1 cellular context compared by ENCODE assay signal in genomic region chr4:626201-627091, GRCh38.
TF ChIP-seq lines count a peak whose summit lies in the region.

No MANE protein-coding gene starts in this region.

TF ChIP-seq in HepG2, 621 proteins besides CTCF, POLR2A, EP300 and RAD21:
- TF ChIP-seq ZNF543 (CRISPR knock-in tag; IDR thresholded peaks at IDR 0.05) (no peak), ZNF800 (CRISPR knock-in tag; IDR thresholded peaks at IDR 0.05) (no peak), FOXM1 (CRISPR knock-in tag; IDR thresholded peaks at IDR 0.05) (no peak), SRSF1 (optimal IDR thresholded peaks at IDR 0.05; ENCODE audit: low read depth, low read length) (no peak), KIAA2018 (CRISPR knock-in tag; IDR thresholded peaks at IDR 0.05; ENCODE audit: borderline replicate concordance) (no peak), ZNF746 (CRISPR knock-in tag; IDR thresholded peaks at IDR 0.05) (no peak), ZNF556 (CRISPR knock-in tag; IDR thresholded peaks at IDR 0.05; ENCODE audit: borderline replicate concordance) (no peak), PRMT3 (CRISPR knock-in tag; IDR thresholded peaks at IDR 0.05; ENCODE audit: borderline replicate concordance, low read depth) (no peak)
